8 cellular contexts compared by ENCODE assay signal in genomic region chr1:156725683-156726280, GRCh38. TPM values are rescaled to one million over a fixed set of nuclear protein-coding genes. Genes with fewer than 3 reads are reported as not detected.
A peak's percentile ranks its signal among the peaks of the same experiment; 100 is the strongest.
DNase-seq lines count a peak whose midpoint lies in the region; ATAC-seq and TF ChIP-seq lines count a peak whose summit lies in the region.

No MANE protein-coding gene starts in this region.

- peak overlapping the region; percentile 2 for H3K9ac ChIP-seq in SK-N-MC (ENCODE audit: insufficient read length)

- DNase-seq in C1 segment of cervical spinal cord (lab: John Stamatoyannopoulos, UW), result peak in 13 of 14 donors; percentile 13 to 84 (median 68)
- peak; percentile 85 for DNase-seq in GM20000 (ENCODE audit: low spot score)
- DNase-seq in NAMALWA (ENCODE audit: low spot score), result peak; percentile 95
- DNase-seq in SK-N-MC (ENCODE audit: low read depth, low spot score), result no peak
- peak; percentile 77 for DNase-seq in activated naive CD4-positive, alpha-beta T cell treated with anti-CD3 and anti-CD28 coated beads, Interleukin-2, amount 50 U/mL, for 16 hours
- DNase-seq in Right ventricle myocardium inferior (ENCODE audit: missing footprints), result peak; percentile 94
- DNase-seq in ovary, result peak; percentile 83 to 93 (median 90)

- 7 to 9% (median 8%) methylated on average over 18 of the region's 18 CpGs for WGBS in ovary, 3 donors
- WGBS in thymus, result 26% methylated on average over 18 of the region's 18 CpGs

- H3K4me3 ChIP-seq in SK-N-MC, result peak overlapping the region; percentile 94
- peak overlapping the region; percentile 24 for H3K4me3 ChIP-seq in ovary
- H3K4me3 ChIP-seq in thymus (ENCODE audit: low read length), result peak overlapping the region; percentile 32

- H3K4me1 ChIP-seq in ovary (ENCODE audit: insufficient read depth) (peaks cover 16% of the 10 kb centered on the region), thymus (ENCODE audit: control insufficient read depth, insufficient read depth, low read length) (peaks cover 33% of the 10 kb centered on the region)

- no peak for TF ChIP-seq POLR2A in ovary (IDR thresholded peaks at IDR 0.05)

- TF ChIP-seq CTCF in GM20000 (IDR thresholded peaks at IDR 0.05; ENCODE audit: extremely low read depth, missing control alignments), result peak; percentile 86
- peak; percentile 83 to 94 (median 93) for TF ChIP-seq CTCF in ovary (IDR thresholded peaks at IDR 0.05)

- no peak overlapping the region for H3K27ac ChIP-seq in SK-N-MC
- no peak overlapping the region for H3K27ac ChIP-seq in ovary
- no peak overlapping the region for H3K27ac ChIP-seq in thymus (ENCODE audit: low read depth)

- H3K27me3 ChIP-seq in ovary, result no peaks in the 10 kb centered on the region
- no peaks in the 10 kb centered on the region for H3K27me3 ChIP-seq in thymus (ENCODE audit: control insufficient read depth, insufficient read depth)

- H3K9me3 ChIP-seq in SK-N-MC (ENCODE audit: low read depth, low read length), result no peaks in the 10 kb centered on the region
- no peaks in the 10 kb centered on the region for H3K9me3 ChIP-seq in ovary
- no peaks in the 10 kb centered on the region for H3K9me3 ChIP-seq in thymus (ENCODE audit: control insufficient read depth)

- H3K36me3 ChIP-seq in SK-N-MC (ENCODE audit: insufficient read depth, low read length) (peaks cover 42% of the 10 kb centered on the region), ovary (no peaks in the 10 kb centered on the region), thymus (ENCODE audit: control insufficient read depth, insufficient read depth) (peaks cover 40% of the 10 kb centered on the region)

- ATAC-seq in Right ventricle myocardium inferior, result peak; percentile 75

- intact Hi-C loops in Right ventricle myocardium inferior (cut with DNase I), result loop anchor here (1.0 kb wide), 1 partner anchor 36 kb away; no protein-coding TSS in a partner anchor
- intact Hi-C loops in ovary (cut with DNase I), result loop anchor here (1.0 to 2.0 kb wide), 3 partner anchors 35 to 37 kb away; no protein-coding TSS in a partner anchor

- no peak for TF ChIP-seq EP300 in ovary (IDR thresholded peaks at IDR 0.05)

RNA-seq across cellular contexts. Expression of gene METTL25B, which starts 2.5 kb away (rescaled TPM):
- total RNA-seq in Right ventricle myocardium inferior (16.6 TPM), ovary (10 to 100 TPM; 22.4 to 39.6 (median 33.2) TPM)
- polyA plus RNA-seq in ovary (10 to 100 TPM; 18.1 to 33.2 TPM), thymus (39.4 TPM)

RNA-seq across cellular contexts. Expression of gene ISG20L2, which starts 2.8 kb away (rescaled TPM):
- total RNA-seq in Right ventricle myocardium inferior (13.1 TPM), ovary (10 to 100 TPM; 11.7 to 33.8 (median 26.1) TPM)
- polyA plus RNA-seq in ovary (10 to 100 TPM; 13.6 to 58.7 TPM), thymus (12.0 TPM)

RNA-seq across cellular contexts. Expression of gene MRPL24, which starts 15.1 kb away (rescaled TPM):
- total RNA-seq in Right ventricle myocardium inferior, result 103 TPM
- 10 to 100 TPM; 23.1 to 83.3 (median 61.8) TPM for total RNA-seq in ovary
- 100 to 1,000 TPM in 1 of 2 donors, 10 to 100 TPM in 1; 71.3 to 173 TPM for polyA plus RNA-seq in ovary
- 59.0 TPM for polyA plus RNA-seq in thymus

RNA-seq across cellular contexts. Expression of gene CRABP2, which starts 20.4 kb away (rescaled TPM):
- total RNA-seq in Right ventricle myocardium inferior, result not detected
- total RNA-seq in ovary, result 10 to 100 TPM in 3 of 7 donors, 1 to 10 TPM in 4; 1.8 to 31.5 (median 5.5) TPM
- 10 to 100 TPM in 1 of 2 donors, 1 to 10 TPM in 1; 1.4 to 22.9 TPM for polyA plus RNA-seq in ovary
- polyA plus RNA-seq in thymus, result 75.0 TPM

RNA-seq across cellular contexts. Expression of gene HDGF, which starts 25.7 kb away (rescaled TPM):
- total RNA-seq in Right ventricle myocardium inferior (183 TPM), ovary (100 to 1,000 TPM in 6 of 7 donors, 10 to 100 TPM in 1; 81.1 to 175 (median 146) TPM)
- polyA plus RNA-seq in ovary (100 to 1,000 TPM; 104 to 184 TPM), thymus (116 TPM)

Comparison
In these comparisons a context has a peak if more than half of its experiments do, and no peak if none do; other contexts are left out.
1. H3K4me3 ChIP-seq: peak in every context shown above with its lines; median percentile 94 in SK-N-MC; 32 in thymus; 24 in ovary.